Comparison of ENCODE assay signal across 8 cellular contexts in genomic region chr3:61568127-61568526, GRCh38.
"Had no signal": no experiment of that assay in that cellular context is flagged by ENCODE, and none has a peak within 500 bp of the region (broad histone marks: within the 10 kb centered on the region; RNA-seq: fewer than 3 reads in every experiment).

No MANE protein-coding gene starts in this region.

- H3K4me3 ChIP-seq: GM23338 had no signal

- H3K4me3 Mint-ChIP-seq: GM23338, IgD-negative memory B cell had no signal

- FAIRE-seq: H1, HepG2 had no signal

- H2AFZ ChIP-seq: GM23338 had no signal

- H3K27ac ChIP-seq: HL-60 had no signal

- H3K9me3 Mint-ChIP-seq: GM23338, IgD-negative memory B cell had no signal

- H3K36me3 Mint-ChIP-seq: IgD-negative memory B cell had no signal

- DNase-seq: H7, HCEC 1CT, KBM-7 had no signal

- ATAC-seq: GM23338, HepG2 had no signal

- H3K4me2 ChIP-seq: GM23338 had no signal

- H3K27ac Mint-ChIP-seq: GM23338, IgD-negative memory B cell had no signal
